In genomic region chr2:190319557-190320498, GRCh38 we compare ENCODE assay signal across 8 cellular contexts. TPM values are rescaled to one million over a fixed set of nuclear protein-coding genes. Genes with fewer than 3 reads are reported as not detected.
A peak's percentile ranks its signal among the peaks of the same experiment; 100 is the strongest.
DNase-seq lines count a peak whose midpoint lies in the region; ATAC-seq and TF ChIP-seq lines count a peak whose summit lies in the region.

Gene HIBCH, minus strand, starts transcription at chr2:190319826. Its CDS starts 76 bp downstream, at chr2:190319750.

- peak; percentile 69 for TF ChIP-seq CTCF in GM12864 (IDR thresholded peaks at IDR 0.05; ENCODE audit: low read depth, low read length, missing control alignments)
- TF ChIP-seq CTCF in parathyroid adenoma (IDR thresholded peaks at IDR 0.05), result peak; percentile 91
- peak; percentile 65 to 82 (median 72) for TF ChIP-seq CTCF in transverse colon (IDR thresholded peaks at IDR 0.05)

- ATAC-seq in HG02623 (IDR thresholded peaks at IDR 0.05; ENCODE audit: unreplicated experiment) (peak; percentile 95), Right ventricle myocardium superior (ENCODE audit: poor library complexity) (peak; percentile 99)
- peak; percentile 95 for ATAC-seq in activated naive CD8-positive, alpha-beta T cell treated with anti-CD3 and anti-CD28 coated beads, Interleukin-2, amount 50 U/mL, for 24 hours

- no peak for TF ChIP-seq EP300 in transverse colon (IDR thresholded peaks at IDR 0.05; ENCODE audit: low read depth)

- DNase-seq in GM12864 (ENCODE audit: low read depth) (peak; percentile 84), NCI-H1105 (lab: John Stamatoyannopoulos, UW) (peak; percentile 97), SW 1271 (lab: John Stamatoyannopoulos, UW) (peak; percentile 99), Right ventricle myocardium superior (peak; percentile 99), transverse colon (peak; percentile 99)
- peak; percentile 95 for DNase-seq in activated naive CD8-positive, alpha-beta T cell treated with anti-CD3 and anti-CD28 coated beads, Interleukin-2, amount 50 U/mL, for 24 hours

- H3K4me1 ChIP-seq in parathyroid adenoma, result peaks cover 5% of the 10 kb centered on the region
- peaks cover 5 to 44% (median 23%) of the 10 kb centered on the region in 4 donors for H3K4me1 ChIP-seq in transverse colon

- H3K27ac ChIP-seq in parathyroid adenoma (peak within 1 kb of the TSS; percentile 72), transverse colon (peak within 1 kb of the TSS; percentile 88 to 93 (median 90))

- peak within 1 kb of the TSS; percentile 74 for H3K4me2 ChIP-seq in parathyroid adenoma (ENCODE audit: low read length)

- H3K4me1 Mint-ChIP-seq in activated naive CD8-positive, alpha-beta T cell treated with anti-CD3 and anti-CD28 coated beads, Interleukin-2, amount 50 U/mL, for 24 hours, result peaks cover 65% of the 10 kb centered on the region

- no peak within 1 kb of the TSS for H3K9ac ChIP-seq in parathyroid adenoma

- no peaks in the 10 kb centered on the region for H3K27me3 Mint-ChIP-seq in activated naive CD8-positive, alpha-beta T cell treated with anti-CD3 and anti-CD28 coated beads, Interleukin-2, amount 50 U/mL, for 24 hours

- H2AFZ ChIP-seq in parathyroid adenoma, result peak within 1 kb of the TSS; percentile 77

- H3K4me3 ChIP-seq in GM12864 (ENCODE audit: low read depth, low read length) (peak within 1 kb of the TSS; percentile 62), parathyroid adenoma (ENCODE audit: low read depth, low read length) (peak within 1 kb of the TSS; percentile 69), transverse colon (peak within 1 kb of the TSS; percentile 41 to 67 (median 66))

- no peaks in the 10 kb centered on the region for H3K9me3 Mint-ChIP-seq in activated naive CD8-positive, alpha-beta T cell treated with anti-CD3 and anti-CD28 coated beads, Interleukin-2, amount 50 U/mL, for 24 hours

- no peaks in the 10 kb centered on the region for H3K9me3 ChIP-seq in parathyroid adenoma (ENCODE audit: control insufficient read depth, low read length)
- H3K9me3 ChIP-seq in transverse colon, result no peaks in the 10 kb centered on the region

- peaks cover 4% of the 10 kb centered on the region for H3K36me3 Mint-ChIP-seq in activated naive CD8-positive, alpha-beta T cell treated with anti-CD3 and anti-CD28 coated beads, Interleukin-2, amount 50 U/mL, for 24 hours (ENCODE audit: low read depth)

- no peaks in the 10 kb centered on the region for H3K36me3 ChIP-seq in parathyroid adenoma (ENCODE audit: control insufficient read depth, insufficient read depth, low read length)
- no peaks in the 10 kb centered on the region for H3K36me3 ChIP-seq in transverse colon

- peak within 1 kb of the TSS; percentile 99 for H3K4me3 Mint-ChIP-seq in activated naive CD8-positive, alpha-beta T cell treated with anti-CD3 and anti-CD28 coated beads, Interleukin-2, amount 50 U/mL, for 24 hours

- WGBS in transverse colon (ENCODE audit: low coverage in 1 of 2), 2 donors, result 2 to 6% methylated on average over 4 to 49 of the region's 49 CpGs

- H3K27me3 ChIP-seq in parathyroid adenoma (ENCODE audit: control insufficient read depth, insufficient read depth, low read length), result no peaks in the 10 kb centered on the region
- no peaks in the 10 kb centered on the region for H3K27me3 ChIP-seq in transverse colon

- in situ Hi-C loops in transverse colon (cut with MboI; ENCODE audit: low pct_ligation_motif_present in 1 of 4, low pct_unique_long_range_greater_than_20kb in 1 of 4, low sequenced_read_pairs in 3 of 4), result no loop called here

- TF ChIP-seq POLR2A in transverse colon (IDR thresholded peaks at IDR 0.05), result peak; percentile 85

- peaks cover 23% of the 10 kb centered on the region for H3K79me2 ChIP-seq in parathyroid adenoma

- H3K27ac Mint-ChIP-seq in activated naive CD8-positive, alpha-beta T cell treated with anti-CD3 and anti-CD28 coated beads, Interleukin-2, amount 50 U/mL, for 24 hours, result peak within 1 kb of the TSS; percentile 97

- intact Hi-C loops in Right ventricle myocardium superior (cut with DNase I) (no loop called here), transverse colon (cut with DNase I; ENCODE audit: low total_unique reads) (no loop called here)

RNA-seq across cellular contexts. Expression of gene HIBCH, which starts in this region (rescaled TPM):
- 22.5 TPM for total RNA-seq in Right ventricle myocardium superior
- total RNA-seq in transverse colon, result 10 to 100 TPM in 2 of 4 donors, 1 to 10 TPM in 2; 6.0 to 33.0 (median 19.8) TPM

Comparison
In these comparisons a context has a peak if more than half of its experiments do, and no peak if none do; other contexts are left out.
1. Peak in every context shown above with its lines: DNase-seq, ATAC-seq, H3K4me3 ChIP-seq and H3K27ac ChIP-seq.